ENCODE assay signal across 10 cellular contexts in the genomic region with DNA sequence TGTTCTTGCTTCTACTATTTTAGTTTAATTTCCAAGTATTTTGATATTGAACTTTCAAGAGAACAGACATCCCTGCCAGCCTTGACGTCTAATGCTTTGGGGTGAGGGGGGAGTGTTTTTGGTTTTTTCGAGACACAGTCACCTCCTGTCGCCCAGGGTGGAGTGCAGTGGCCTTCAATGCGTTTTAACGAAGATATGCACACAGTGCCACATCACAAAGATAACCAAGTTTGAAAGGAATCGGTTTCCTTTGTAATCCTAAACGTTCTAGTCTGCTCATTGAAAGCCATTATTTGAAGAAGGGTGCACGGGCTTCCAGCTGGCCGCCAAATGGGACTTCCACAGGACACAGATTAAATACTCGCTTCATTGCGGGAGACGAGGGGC. TPM values are rescaled to one million over a fixed set of nuclear protein-coding genes. Genes with fewer than 3 reads are reported as not detected.
DNase-seq lines count a peak whose midpoint lies in the region; ATAC-seq and TF ChIP-seq lines count a peak whose summit lies in the region.
"Not testable (repeated sequence)": the region's sequence is repeated elsewhere in the genome, so short reads cannot be mapped to it uniquely, and the experiment has no call there.
"Had no signal": no experiment of that assay in that cellular context is flagged by ENCODE, and none has a peak within 500 bp of the region (broad histone marks: within the 10 kb centered on the region; RNA-seq: fewer than 3 reads in every experiment).

No MANE protein-coding gene starts in this region.

- POLR2A ChIA-PET in CD4-positive, alpha-beta T cell (lab: Charles Lee): interaction anchor here (1.4 kb wide), 1 partner anchor 91 kb away, joined by 9 read pairs; no protein-coding TSS in a partner anchor
- POLR2A ChIA-PET in activated naive CD8-positive, alpha-beta T cell treated with anti-CD3 and anti-CD28 coated beads, Interleukin-2, amount 10 ng/mL, durations not matched to agents 7 days and 5 days (lab: Charles Lee): interaction anchor here (1.4 kb wide), 1 partner anchor 91 kb away, joined by 13 read pairs; no protein-coding TSS in a partner anchor

- H3K27me3 Mint-ChIP-seq in CD4-positive, alpha-beta T cell; activated naive CD8-positive, alpha-beta T cell treated with anti-CD3 and anti-CD28 coated beads, Interleukin-2, amount 10 ng/mL, durations not matched to agents 7 days and 5 days; endodermal cell (ENCODE audit: insufficient read depth); immature natural killer cell (ENCODE audit: low read depth in 3 of 3); neural progenitor cell (ENCODE audit: insufficient read depth, low read depth): not testable (repeated sequence)

- intact Hi-C loops in CD4-positive, alpha-beta T cell (cut with DNase I, micrococcal nuclease): not testable (repeated sequence)

- not testable (repeated sequence) for H2AFZ ChIP-seq in neural progenitor cell (replicated peaks)

- H3K9me3 Mint-ChIP-seq in CD4-positive, alpha-beta T cell; activated naive CD8-positive, alpha-beta T cell treated with anti-CD3 and anti-CD28 coated beads, Interleukin-2, amount 10 ng/mL, durations not matched to agents 7 days and 5 days; endodermal cell; immature natural killer cell; neural progenitor cell: not testable (repeated sequence)

- not testable (repeated sequence) for H3K27me3 ChIP-seq in CD4-positive, alpha-beta T cell (ENCODE audit: control insufficient read depth, insufficient read depth, low read length); HUES64 (ENCODE audit: insufficient read depth, low read length); endodermal cell (ENCODE audit: control insufficient read depth, insufficient read depth, low read length, poor library complexity, severe bottlenecking); neural progenitor cell; stomach smooth muscle (ENCODE audit: control insufficient read depth in 1 of 2, insufficient read depth in 2 of 2, low read length in 2 of 2)

- H3K27ac Mint-ChIP-seq in CD4-positive, alpha-beta T cell: peak overlapping the region; percentile 96
- H3K27ac Mint-ChIP-seq in activated naive CD8-positive, alpha-beta T cell treated with anti-CD3 and anti-CD28 coated beads, Interleukin-2, amount 10 ng/mL, durations not matched to agents 7 days and 5 days: peak overlapping the region; percentile 97
- H3K27ac Mint-ChIP-seq in endodermal cell: peak overlapping the region; percentile 100
- H3K27ac Mint-ChIP-seq in immature natural killer cell: peak overlapping the region; percentile 94 to 100 (median 98)
- peak overlapping the region; percentile 100 for H3K27ac Mint-ChIP-seq in neural progenitor cell

- H3K36me3 Mint-ChIP-seq in CD4-positive, alpha-beta T cell (ENCODE audit: low read depth); activated naive CD8-positive, alpha-beta T cell treated with anti-CD3 and anti-CD28 coated beads, Interleukin-2, amount 10 ng/mL, durations not matched to agents 7 days and 5 days; endodermal cell (ENCODE audit: low read depth); immature natural killer cell; neural progenitor cell: not testable (repeated sequence)

- ATAC-seq in CD4-positive, alpha-beta T cell (ENCODE audit: poor library complexity): peak; percentile 38
- ATAC-seq in activated naive CD8-positive, alpha-beta T cell treated with anti-CD3 and anti-CD28 coated beads, Interleukin-2, amount 10 ng/mL, durations not matched to agents 7 days and 5 days (ENCODE audit: low read depth): peak; percentile 19

- H3K4me3 ChIP-seq in HUES64 (ENCODE audit: low read length) (peak overlapping the region; percentile 58), WI38 (ENCODE audit: low read depth, low read length) (peak overlapping the region; percentile 51), endodermal cell (ENCODE audit: low read length) (peak overlapping the region; percentile 77), neural progenitor cell (peak overlapping the region; percentile 46), stomach smooth muscle (ENCODE audit: low read length in 2 of 2) (peak overlapping the region; percentile 71 to 72)

- H3K4me1 ChIP-seq in HUES64 (ENCODE audit: insufficient read depth, low read length); endodermal cell (ENCODE audit: control insufficient read depth, insufficient read depth, low read length); neural progenitor cell; stomach smooth muscle (ENCODE audit: control insufficient read depth, insufficient read depth, low read length): not testable (repeated sequence)

- H3K79me2 ChIP-seq in neural progenitor cell (ENCODE audit: low read depth): not testable (repeated sequence)

- H4K20me1 ChIP-seq in neural progenitor cell (ENCODE audit: low read depth): not testable (repeated sequence)

- H3K4me1 Mint-ChIP-seq in CD4-positive, alpha-beta T cell (ENCODE audit: low read depth): peaks cover 31% of the 10 kb centered on the region
- peaks cover 19% of the 10 kb centered on the region for H3K4me1 Mint-ChIP-seq in activated naive CD8-positive, alpha-beta T cell treated with anti-CD3 and anti-CD28 coated beads, Interleukin-2, amount 10 ng/mL, durations not matched to agents 7 days and 5 days
- peaks cover 18% of the 10 kb centered on the region for H3K4me1 Mint-ChIP-seq in endodermal cell
- H3K4me1 Mint-ChIP-seq in immature natural killer cell: peaks cover 21 to 25% of the 10 kb centered on the region in 2 donors
- peaks cover 15% of the 10 kb centered on the region for H3K4me1 Mint-ChIP-seq in neural progenitor cell

- H3K27ac ChIP-seq in CD4-positive, alpha-beta T cell (ENCODE audit: low read depth, low read length): peak overlapping the region; percentile 85
- H3K27ac ChIP-seq in HUES64 (ENCODE audit: low read depth, low read length) (peak overlapping the region; percentile 97; the same call in 1 of the 2 replicates), endodermal cell (ENCODE audit: low read depth, low read length) (peak overlapping the region; percentile 90), neural progenitor cell (peak overlapping the region; percentile 99)
- not testable (repeated sequence) for H3K27ac ChIP-seq in stomach smooth muscle (ENCODE audit: low read length)

- 0% methylated on average over 3 of the region's 12 CpGs for WGBS in HUES64
- 0% methylated on average over 6 of the region's 12 CpGs; no CpG with 5 or more reads in 1 of the 2 experiments for WGBS in endodermal cell (ENCODE audit: insufficient coverage in 1 of 2, insufficient read length in 1 of 2), 2 experiments

- not testable (repeated sequence) for H3K36me3 ChIP-seq in HUES64 (ENCODE audit: insufficient read depth, low read length); endodermal cell (ENCODE audit: control insufficient read depth, insufficient read depth, low read length); neural progenitor cell; stomach smooth muscle (ENCODE audit: control insufficient read depth in 2 of 2, insufficient read depth in 2 of 2, low read length in 2 of 2)

- H3K4me2 ChIP-seq in neural progenitor cell: peak overlapping the region; percentile 76

- peak overlapping the region; percentile 94; the same call in 1 of the 2 replicates for H3K9ac ChIP-seq in HUES64 (ENCODE audit: low read depth, low read length)
- H3K9ac ChIP-seq in endodermal cell (ENCODE audit: extremely low read depth, low read length, poor library complexity, severe bottlenecking); neural progenitor cell: not testable (repeated sequence)
- H3K9ac ChIP-seq in stomach smooth muscle (ENCODE audit: low read length in 2 of 2): peak overlapping the region; percentile 60 to 64

- TF ChIP-seq CTCF in CD4-positive, alpha-beta T cell (IDR thresholded peaks at IDR 0.05); WI38 (IDR thresholded peaks at IDR 0.05; ENCODE audit: low read depth, low read length); endodermal cell (conservative IDR thresholded peaks at IDR 0.05); neural progenitor cell (IDR thresholded peaks at IDR 0.05): not testable (repeated sequence)

- peaks cover 16% of the 10 kb centered on the region for H3F3A ChIP-seq in neural progenitor cell (ENCODE audit: low read depth)

- CTCF ChIA-PET in CD4-positive, alpha-beta T cell (lab: Charles Lee): not testable (repeated sequence)

- H3K9me3 ChIP-seq in CD4-positive, alpha-beta T cell (ENCODE audit: control insufficient read depth, low read length); HUES64 (ENCODE audit: insufficient read depth, low read depth, low read length); endodermal cell (ENCODE audit: control insufficient read depth, low read length); neural progenitor cell (ENCODE audit: low read depth); stomach smooth muscle (ENCODE audit: control insufficient read depth in 2 of 2, low read length in 2 of 2): not testable (repeated sequence)

- DNase-seq in CD4-positive, alpha-beta T cell: peak in 5 of 10 experiments; percentile 5 to 61 (median 28)
- DNase-seq in activated naive CD8-positive, alpha-beta T cell treated with anti-CD3 and anti-CD28 coated beads, Interleukin-2, amount 10 ng/mL, durations not matched to agents 7 days and 5 days; endodermal cell; neural progenitor cell (ENCODE audit: low spot score): not testable (repeated sequence)
- peak in 1 of 3 donors; percentile 37 for DNase-seq in immature natural killer cell

- peak overlapping the region; percentile 90 for H3K4me3 Mint-ChIP-seq in CD4-positive, alpha-beta T cell
- peak overlapping the region; percentile 88 for H3K4me3 Mint-ChIP-seq in activated naive CD8-positive, alpha-beta T cell treated with anti-CD3 and anti-CD28 coated beads, Interleukin-2, amount 10 ng/mL, durations not matched to agents 7 days and 5 days
- H3K4me3 Mint-ChIP-seq in endodermal cell (peak overlapping the region; percentile 62), immature natural killer cell (peak overlapping the region; percentile 90 to 97 (median 94)), neural progenitor cell (peak overlapping the region; percentile 90)

RNA-seq across cellular contexts. Expression of a gene that starts 52.3 kb away (rescaled TPM):
- not detected for total RNA-seq in CD4-positive, alpha-beta T cell
- polyA plus RNA-seq in HUES64 (2013, experiment 1 of 2): not detected
- not detected for polyA plus RNA-seq in HUES64 (2013, experiment 2 of 2)
- not detected for total RNA-seq in activated naive CD8-positive, alpha-beta T cell treated with anti-CD3 and anti-CD28 coated beads, Interleukin-2, amount 10 ng/mL, durations not matched to agents 7 days and 5 days
- total RNA-seq in endodermal cell (not detected), neural progenitor cell (ENCODE audit: low replicate concordance) (not detected in 2 replicates)
- polyA plus RNA-seq in endodermal cell (2013, experiment 1 of 2): not detected
- not detected for polyA plus RNA-seq in endodermal cell (2013, experiment 2 of 2)
- polyA plus RNA-seq in immature natural killer cell: not detected
- total RNA-seq: foreskin keratinocyte, left ventricle myocardium superior had no signal
- polyA plus RNA-seq: foreskin keratinocyte had no signal
